In the genomic region with DNA sequence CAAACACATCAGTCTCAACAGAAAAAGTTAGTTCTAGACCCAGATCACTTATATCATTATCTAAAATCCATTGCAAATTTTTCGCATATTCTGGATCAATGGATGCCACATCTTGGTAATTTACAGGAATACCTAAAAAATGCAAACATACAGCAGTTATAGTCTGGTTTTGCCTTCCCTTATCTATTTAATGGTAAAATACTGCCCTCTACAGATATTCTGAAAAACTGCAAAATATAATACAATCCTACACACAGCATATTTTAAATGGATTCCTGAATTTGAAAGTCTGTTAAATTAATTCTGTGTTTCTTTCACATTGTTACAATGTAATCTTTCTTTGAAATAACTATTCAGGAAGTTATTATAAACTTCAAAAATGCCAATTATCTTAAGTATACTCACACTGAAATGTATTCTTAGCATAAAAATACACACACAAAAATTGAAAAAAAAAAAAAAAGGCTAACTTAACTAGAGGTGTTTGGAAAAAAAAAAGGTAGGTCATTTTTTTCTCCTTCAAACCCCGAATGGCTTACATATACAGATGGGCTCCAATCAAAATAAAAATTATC, we compare ENCODE assay signal across 8 cellular contexts.
DNase-seq lines count a peak whose midpoint lies in the region; ATAC-seq and TF ChIP-seq lines count a peak whose summit lies in the region.

No MANE protein-coding gene starts in this region.

- DNase-seq in Caki2 (ENCODE audit: low read depth) (peak; percentile 26), OCI-M1 (lab: John Stamatoyannopoulos, UW) (peak; percentile 73), epithelial cell of esophagus (ENCODE audit: low read depth) (peak; percentile 26)
- DNase-seq in stimulated activated CD4-positive, alpha-beta T cell treated with anti-CD3 and anti-CD28 coated beads, Interleukin-4, amount 100 ng/mL, for 4 hours = no peak
- DNase-seq in stimulated activated CD4-positive, alpha-beta T cell treated with anti-CD3 and anti-CD28 coated beads, Interleukin-2, amount 100 ng/mL, for 48 hours = no peak

- ATAC-seq in GM18867 (IDR thresholded peaks at IDR 0.05; ENCODE audit: unreplicated experiment) (peak; percentile 84), HG03175 (IDR thresholded peaks at IDR 0.05; ENCODE audit: unreplicated experiment) (peak; percentile 83)

- no peaks in the 10 kb centered on the region for H3K9me3 ChIP-seq in parathyroid adenoma (ENCODE audit: control insufficient read depth, low read length)

- H3K4me2 ChIP-seq in parathyroid adenoma (ENCODE audit: low read length) = no peak overlapping the region

- no peak overlapping the region for H3K9ac ChIP-seq in parathyroid adenoma

- H3K27me3 ChIP-seq in parathyroid adenoma (ENCODE audit: control insufficient read depth, insufficient read depth, low read length) = no peaks in the 10 kb centered on the region

- no peaks in the 10 kb centered on the region for H3K4me1 ChIP-seq in parathyroid adenoma

- H2AFZ ChIP-seq in parathyroid adenoma = no peak overlapping the region

- in situ Hi-C loops in Caki2 (cut with HindIII; ENCODE audit: low pct_unique_long_range_greater_than_20kb, low sequenced_read_pairs) = no loop called here

- H3K36me3 ChIP-seq in parathyroid adenoma (ENCODE audit: control insufficient read depth, insufficient read depth, low read length) = no peaks in the 10 kb centered on the region

- TF ChIP-seq CTCF in epithelial cell of esophagus (IDR thresholded peaks at IDR 0.05; ENCODE audit: insufficient read depth, low read depth, low read length, missing control alignments) = peak; percentile 39
- TF ChIP-seq CTCF in parathyroid adenoma (IDR thresholded peaks at IDR 0.05) = peak; percentile 55

- no peak overlapping the region for H3K27ac ChIP-seq in parathyroid adenoma

- no peaks in the 10 kb centered on the region for H3K79me2 ChIP-seq in parathyroid adenoma

- H3K4me3 ChIP-seq in epithelial cell of esophagus (ENCODE audit: low read length) (no peak overlapping the region), parathyroid adenoma (ENCODE audit: low read depth, low read length) (no peak overlapping the region)

Comparison
In these comparisons a context has a peak if more than half of its experiments do, and no peak if none do; other contexts are left out.
1. DNase-seq: peak in Caki2 (single experiment), OCI-M1 (single experiment) and epithelial cell of esophagus (single experiment); none in stimulated activated CD4-positive, alpha-beta T cell treated with anti-CD3 and anti-CD28 coated beads, Interleukin-4, amount 100 ng/mL, for 4 hours (0 of 2) and stimulated activated CD4-positive, alpha-beta T cell treated with anti-CD3 and anti-CD28 coated beads, Interleukin-2, amount 100 ng/mL, for 48 hours (0 of 2).